Comparison of ENCODE assay signal across 1 cellular context in the genomic region with DNA sequence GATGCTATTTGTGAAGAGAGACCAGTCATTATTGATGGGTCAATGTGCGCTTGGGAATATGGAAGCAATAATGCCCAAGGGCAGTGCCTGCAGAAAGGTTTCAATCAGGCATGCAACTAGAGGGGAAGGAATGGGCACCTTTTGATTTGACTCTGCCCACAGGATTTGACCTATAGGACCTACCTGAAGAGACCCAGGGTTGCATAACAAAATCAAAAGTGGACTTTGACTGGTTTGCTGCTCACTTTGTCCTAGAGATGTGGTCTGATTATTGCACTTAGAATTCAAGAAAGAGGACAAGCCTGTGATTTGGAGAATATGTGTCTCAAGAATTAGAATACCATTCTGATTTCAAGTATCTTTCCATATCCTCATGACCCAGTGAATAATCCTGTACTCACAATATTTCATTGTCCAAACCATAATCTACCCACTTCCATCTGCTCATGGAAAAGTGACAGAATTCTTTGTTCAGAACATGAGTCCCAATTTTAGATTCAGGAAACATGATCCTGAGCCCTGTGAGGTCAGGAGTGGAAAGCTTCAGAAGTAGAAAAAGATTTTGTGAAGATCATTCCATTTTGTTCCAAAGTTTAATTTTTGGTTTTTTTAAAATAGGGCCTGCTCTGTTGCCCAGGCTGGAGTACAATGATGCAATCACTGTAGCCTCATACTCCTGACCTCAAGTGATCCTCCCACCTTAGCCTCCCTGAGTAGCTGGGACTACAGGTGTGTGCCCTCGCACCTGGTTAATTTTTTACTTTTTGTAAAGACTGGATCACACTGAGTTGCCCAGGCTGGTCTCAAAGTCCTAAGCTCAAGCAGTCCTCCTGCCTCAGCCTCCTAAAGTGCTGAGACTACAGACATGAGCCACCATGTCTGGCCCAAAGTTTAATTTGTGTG.
TF ChIP-seq lines count a peak whose summit lies in the region.

No MANE protein-coding gene starts in this region.

TF ChIP-seq in HepG2, 621 proteins besides CTCF, POLR2A, EP300 and RAD21 (continued from another document and continues in another):
- TF ChIP-seq KDM2A (CRISPR knock-in tag; IDR thresholded peaks at IDR 0.05; ENCODE audit: borderline replicate concordance, low read depth) (no peak), GTF3A (CRISPR knock-in tag; conservative IDR thresholded peaks at IDR 0.05) (no peak), ZNF274 (CRISPR knock-in tag; IDR thresholded peaks at IDR 0.05) (no peak), RARG (CRISPR knock-in tag; IDR thresholded peaks at IDR 0.05; ENCODE audit: low read depth) (no peak), ZNF207 (IDR thresholded peaks at IDR 0.05; ENCODE audit: borderline replicate concordance) (no peak), PBX3 (CRISPR knock-in tag; IDR thresholded peaks at IDR 0.05; ENCODE audit: borderline replicate concordance) (no peak), ATM (IDR thresholded peaks at IDR 0.05; ENCODE audit: borderline replicate concordance) (no peak), FOXK1 (CRISPR knock-in tag; IDR thresholded peaks at IDR 0.05; ENCODE audit: borderline replicate concordance, low read depth) (no peak), NR1H2 (CRISPR knock-in tag; IDR thresholded peaks at IDR 0.05; ENCODE audit: borderline replicate concordance, low read depth) (no peak), SMAD3 (CRISPR knock-in tag; IDR thresholded peaks at IDR 0.05) (no peak), ZSCAN29 (CRISPR knock-in tag; conservative IDR thresholded peaks at IDR 0.05) (no peak), ESRRA (CRISPR knock-in tag; IDR thresholded peaks at IDR 0.05; ENCODE audit: low read depth) (no peak), THRA (CRISPR knock-in tag; IDR thresholded peaks at IDR 0.05; ENCODE audit: borderline replicate concordance) (peak; percentile 58; the same call in 1 of the 2 replicates), MAFG (CRISPR knock-in tag; IDR thresholded peaks at IDR 0.05) (no peak), SMAD1 (CRISPR knock-in tag; IDR thresholded peaks at IDR 0.05; ENCODE audit: borderline replicate concordance, low read depth) (no peak), TAF1 (CRISPR knock-in tag; IDR thresholded peaks at IDR 0.05) (no peak), MTF2 (CRISPR knock-in tag; IDR thresholded peaks at IDR 0.05; ENCODE audit: borderline replicate concordance) (no peak), REPIN1 (CRISPR knock-in tag; IDR thresholded peaks at IDR 0.05; ENCODE audit: borderline replicate concordance, low read depth) (no peak), ZNF775 (CRISPR knock-in tag; IDR thresholded peaks at IDR 0.05; ENCODE audit: borderline replicate concordance) (no peak), MXI1 (IDR thresholded peaks at IDR 0.05; ENCODE audit: borderline replicate concordance, low read depth, low read length) (no peak), ATF7 (IDR thresholded peaks at IDR 0.05) (0 out of 2 replicates have a peak, but pooled peaks have one; percentile 31), ATF7 (CRISPR knock-in tag; IDR thresholded peaks at IDR 0.05) (no peak), SATB2 (CRISPR knock-in tag; IDR thresholded peaks at IDR 0.05) (no peak), KAT7 (CRISPR knock-in tag; IDR thresholded peaks at IDR 0.05; ENCODE audit: borderline replicate concordance) (no peak), PCBP2 (optimal IDR thresholded peaks at IDR 0.05; ENCODE audit: low read depth, low read length, poor library complexity, severe bottlenecking) (no peak), POLR2AphosphoS2 (IDR thresholded peaks at IDR 0.05; ENCODE audit: low read depth, low read length) (no peak), ZNF7 (CRISPR knock-in tag; IDR thresholded peaks at IDR 0.05) (no peak), SOX13 (IDR thresholded peaks at IDR 0.05) (no peak), SOX13 (CRISPR knock-in tag; conservative IDR thresholded peaks at IDR 0.05 in 1 of 2, IDR thresholded peaks at IDR 0.05 in 1 of 2) (no peak), GABPB1 (CRISPR knock-in tag; IDR thresholded peaks at IDR 0.05) (no peak), MED1 (CRISPR knock-in tag; IDR thresholded peaks at IDR 0.05) (peak; percentile 34), SNAI1 (CRISPR knock-in tag; IDR thresholded peaks at IDR 0.05; ENCODE audit: borderline replicate concordance) (no peak), ZNF781 (CRISPR knock-in tag; IDR thresholded peaks at IDR 0.05; ENCODE audit: borderline replicate concordance, not compliant biosample characterization) (no peak), ZMYM4 (CRISPR knock-in tag; IDR thresholded peaks at IDR 0.05) (peak; percentile 60), ZNF83 (CRISPR knock-in tag; IDR thresholded peaks at IDR 0.05; ENCODE audit: borderline replicate concordance) (no peak), HNRNPH1 (optimal IDR thresholded peaks at IDR 0.05; ENCODE audit: low read depth, low read length) (no peak), HDAC1 (CRISPR knock-in tag; IDR thresholded peaks at IDR 0.05) (no peak; the same call in 1 of the 2 replicates), IKZF1 (IDR thresholded peaks at IDR 0.05) (no peak), TGIF2 (CRISPR knock-in tag; IDR thresholded peaks at IDR 0.05) (no peak), ZNF776 (CRISPR knock-in tag; IDR thresholded peaks at IDR 0.05) (no peak), FOXP4 (CRISPR knock-in tag; IDR thresholded peaks at IDR 0.05) (0 out of 2 replicates have a peak, but pooled peaks have one; percentile 23), ZNF292 (CRISPR knock-in tag; IDR thresholded peaks at IDR 0.05; ENCODE audit: borderline replicate concordance, low read depth) (no peak), CENPT (CRISPR knock-in tag; IDR thresholded peaks at IDR 0.05; ENCODE audit: low read depth) (no peak)
- TF ChIP-seq, protein P1, sequence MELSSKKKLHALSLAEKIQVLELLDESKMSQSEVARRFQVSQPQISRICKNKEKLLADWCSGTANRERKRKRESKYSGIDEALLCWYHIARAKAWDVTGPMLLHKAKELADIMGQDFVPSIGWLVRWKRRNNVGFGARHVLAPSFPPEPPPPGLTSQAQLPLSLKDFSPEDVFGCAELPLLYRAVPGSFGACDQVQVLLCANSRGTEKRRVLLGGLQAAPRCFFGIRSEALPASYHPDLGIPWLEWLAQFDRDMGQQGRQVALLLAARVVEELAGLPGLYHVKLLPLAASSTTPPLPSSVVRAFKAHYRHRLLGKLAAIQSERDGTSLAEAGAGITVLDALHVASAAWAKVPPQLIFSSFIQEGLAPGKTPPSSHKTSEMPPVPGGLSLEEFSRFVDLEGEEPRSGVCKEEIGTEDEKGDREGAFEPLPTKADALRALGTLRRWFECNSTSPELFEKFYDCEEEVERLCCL (CRISPR knock-in tag; IDR thresholded peaks at IDR 0.05; ENCODE audit: borderline replicate concordance), result no peak
- TF ChIP-seq, protein P2, sequence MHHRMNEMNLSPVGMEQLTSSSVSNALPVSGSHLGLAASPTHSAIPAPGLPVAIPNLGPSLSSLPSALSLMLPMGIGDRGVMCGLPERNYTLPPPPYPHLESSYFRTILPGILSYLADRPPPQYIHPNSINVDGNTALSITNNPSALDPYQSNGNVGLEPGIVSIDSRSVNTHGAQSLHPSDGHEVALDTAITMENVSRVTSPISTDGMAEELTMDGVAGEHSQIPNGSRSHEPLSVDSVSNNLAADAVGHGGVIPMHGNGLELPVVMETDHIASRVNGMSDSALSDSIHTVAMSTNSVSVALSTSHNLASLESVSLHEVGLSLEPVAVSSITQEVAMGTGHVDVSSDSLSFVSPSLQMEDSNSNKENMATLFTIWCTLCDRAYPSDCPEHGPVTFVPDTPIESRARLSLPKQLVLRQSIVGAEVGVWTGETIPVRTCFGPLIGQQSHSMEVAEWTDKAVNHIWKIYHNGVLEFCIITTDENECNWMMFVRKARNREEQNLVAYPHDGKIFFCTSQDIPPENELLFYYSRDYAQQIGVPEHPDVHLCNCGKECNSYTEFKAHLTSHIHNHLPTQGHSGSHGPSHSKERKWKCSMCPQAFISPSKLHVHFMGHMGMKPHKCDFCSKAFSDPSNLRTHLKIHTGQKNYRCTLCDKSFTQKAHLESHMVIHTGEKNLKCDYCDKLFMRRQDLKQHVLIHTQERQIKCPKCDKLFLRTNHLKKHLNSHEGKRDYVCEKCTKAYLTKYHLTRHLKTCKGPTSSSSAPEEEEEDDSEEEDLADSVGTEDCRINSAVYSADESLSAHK (CRISPR knock-in tag; IDR thresholded peaks at IDR 0.05; ENCODE audit: borderline replicate concordance), result no peak
- TF ChIP-seq, protein P3, sequence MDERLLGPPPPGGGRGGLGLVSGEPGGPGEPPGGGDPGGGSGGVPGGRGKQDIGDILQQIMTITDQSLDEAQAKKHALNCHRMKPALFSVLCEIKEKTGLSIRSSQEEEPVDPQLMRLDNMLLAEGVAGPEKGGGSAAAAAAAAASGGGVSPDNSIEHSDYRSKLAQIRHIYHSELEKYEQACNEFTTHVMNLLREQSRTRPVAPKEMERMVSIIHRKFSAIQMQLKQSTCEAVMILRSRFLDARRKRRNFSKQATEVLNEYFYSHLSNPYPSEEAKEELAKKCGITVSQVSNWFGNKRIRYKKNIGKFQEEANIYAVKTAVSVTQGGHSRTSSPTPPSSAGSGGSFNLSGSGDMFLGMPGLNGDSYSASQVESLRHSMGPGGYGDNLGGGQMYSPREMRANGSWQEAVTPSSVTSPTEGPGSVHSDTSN (CRISPR knock-in tag; IDR thresholded peaks at IDR 0.05), result no peak
- TF ChIP-seq, protein P4, sequence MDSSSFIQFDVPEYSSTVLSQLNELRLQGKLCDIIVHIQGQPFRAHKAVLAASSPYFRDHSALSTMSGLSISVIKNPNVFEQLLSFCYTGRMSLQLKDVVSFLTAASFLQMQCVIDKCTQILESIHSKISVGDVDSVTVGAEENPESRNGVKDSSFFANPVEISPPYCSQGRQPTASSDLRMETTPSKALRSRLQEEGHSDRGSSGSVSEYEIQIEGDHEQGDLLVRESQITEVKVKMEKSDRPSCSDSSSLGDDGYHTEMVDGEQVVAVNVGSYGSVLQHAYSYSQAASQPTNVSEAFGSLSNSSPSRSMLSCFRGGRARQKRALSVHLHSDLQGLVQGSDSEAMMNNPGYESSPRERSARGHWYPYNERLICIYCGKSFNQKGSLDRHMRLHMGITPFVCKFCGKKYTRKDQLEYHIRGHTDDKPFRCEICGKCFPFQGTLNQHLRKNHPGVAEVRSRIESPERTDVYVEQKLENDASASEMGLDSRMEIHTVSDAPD (CRISPR knock-in tag; IDR thresholded peaks at IDR 0.05), result no peak
- TF ChIP-seq, protein P5, sequence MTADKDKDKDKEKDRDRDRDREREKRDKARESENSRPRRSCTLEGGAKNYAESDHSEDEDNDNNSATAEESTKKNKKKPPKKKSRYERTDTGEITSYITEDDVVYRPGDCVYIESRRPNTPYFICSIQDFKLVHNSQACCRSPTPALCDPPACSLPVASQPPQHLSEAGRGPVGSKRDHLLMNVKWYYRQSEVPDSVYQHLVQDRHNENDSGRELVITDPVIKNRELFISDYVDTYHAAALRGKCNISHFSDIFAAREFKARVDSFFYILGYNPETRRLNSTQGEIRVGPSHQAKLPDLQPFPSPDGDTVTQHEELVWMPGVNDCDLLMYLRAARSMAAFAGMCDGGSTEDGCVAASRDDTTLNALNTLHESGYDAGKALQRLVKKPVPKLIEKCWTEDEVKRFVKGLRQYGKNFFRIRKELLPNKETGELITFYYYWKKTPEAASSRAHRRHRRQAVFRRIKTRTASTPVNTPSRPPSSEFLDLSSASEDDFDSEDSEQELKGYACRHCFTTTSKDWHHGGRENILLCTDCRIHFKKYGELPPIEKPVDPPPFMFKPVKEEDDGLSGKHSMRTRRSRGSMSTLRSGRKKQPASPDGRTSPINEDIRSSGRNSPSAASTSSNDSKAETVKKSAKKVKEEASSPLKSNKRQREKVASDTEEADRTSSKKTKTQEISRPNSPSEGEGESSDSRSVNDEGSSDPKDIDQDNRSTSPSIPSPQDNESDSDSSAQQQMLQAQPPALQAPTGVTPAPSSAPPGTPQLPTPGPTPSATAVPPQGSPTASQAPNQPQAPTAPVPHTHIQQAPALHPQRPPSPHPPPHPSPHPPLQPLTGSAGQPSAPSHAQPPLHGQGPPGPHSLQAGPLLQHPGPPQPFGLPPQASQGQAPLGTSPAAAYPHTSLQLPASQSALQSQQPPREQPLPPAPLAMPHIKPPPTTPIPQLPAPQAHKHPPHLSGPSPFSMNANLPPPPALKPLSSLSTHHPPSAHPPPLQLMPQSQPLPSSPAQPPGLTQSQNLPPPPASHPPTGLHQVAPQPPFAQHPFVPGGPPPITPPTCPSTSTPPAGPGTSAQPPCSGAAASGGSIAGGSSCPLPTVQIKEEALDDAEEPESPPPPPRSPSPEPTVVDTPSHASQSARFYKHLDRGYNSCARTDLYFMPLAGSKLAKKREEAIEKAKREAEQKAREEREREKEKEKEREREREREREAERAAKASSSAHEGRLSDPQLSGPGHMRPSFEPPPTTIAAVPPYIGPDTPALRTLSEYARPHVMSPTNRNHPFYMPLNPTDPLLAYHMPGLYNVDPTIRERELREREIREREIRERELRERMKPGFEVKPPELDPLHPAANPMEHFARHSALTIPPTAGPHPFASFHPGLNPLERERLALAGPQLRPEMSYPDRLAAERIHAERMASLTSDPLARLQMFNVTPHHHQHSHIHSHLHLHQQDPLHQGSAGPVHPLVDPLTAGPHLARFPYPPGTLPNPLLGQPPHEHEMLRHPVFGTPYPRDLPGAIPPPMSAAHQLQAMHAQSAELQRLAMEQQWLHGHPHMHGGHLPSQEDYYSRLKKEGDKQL (CRISPR knock-in tag; IDR thresholded peaks at IDR 0.05; ENCODE audit: low read depth), result no peak
